ENCODE assay signal across 10 cellular contexts in the genomic region with DNA sequence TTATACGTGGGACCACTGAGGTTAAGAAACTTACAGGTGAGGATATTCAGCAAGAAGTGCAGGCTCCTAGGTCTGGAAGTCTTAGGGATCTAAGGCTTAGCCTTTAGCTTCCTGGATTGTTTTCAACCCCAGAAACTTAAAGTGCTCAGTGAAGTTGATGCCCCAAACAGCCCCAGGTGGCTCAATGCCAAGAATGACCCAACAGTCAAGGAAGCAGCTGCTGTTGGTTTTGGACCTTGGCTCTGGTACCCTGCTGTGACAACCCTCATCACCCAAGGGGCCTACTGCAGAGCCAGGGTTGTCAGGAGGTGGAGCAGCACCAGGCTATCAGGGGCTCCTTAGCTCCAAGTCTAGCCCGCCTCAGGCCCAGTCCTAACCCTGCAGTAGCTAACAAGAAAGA. TPM values are rescaled to one million over a fixed set of nuclear protein-coding genes. Genes with fewer than 3 reads are reported as not detected.
DNase-seq lines count a peak whose midpoint lies in the region; ATAC-seq and TF ChIP-seq lines count a peak whose summit lies in the region.
"Had no signal": no experiment of that assay in that cellular context is flagged by ENCODE, and none has a peak within 500 bp of the region (broad histone marks: within the 10 kb centered on the region; RNA-seq: fewer than 3 reads in every experiment).

No MANE protein-coding gene starts in this region.

- peak overlapping the region; percentile 74 for H3K27ac Mint-ChIP-seq in activated naive CD4-positive, alpha-beta T cell treated with anti-CD3 and anti-CD28 coated beads, Interleukin-2, amount 10 ng/mL, durations not matched to agents 7 days and 5 days
- peak overlapping the region; percentile 95 for H3K27ac Mint-ChIP-seq in activated T-helper 17 cell treated with anti-CD3 and anti-CD28 coated beads, Interleukin-2, amount 50 U/mL, for 72 hours
- peak overlapping the region; percentile 79 for H3K27ac Mint-ChIP-seq in stimulated activated memory B cell treated with anti-CD40 and anti-IgM and Interleukin-4, amounts not matched to agents 10 μg/mL and 1 μg/mL and 100 μg/mL, for 72 hours

- H3K36me3 Mint-ChIP-seq in activated naive CD4-positive, alpha-beta T cell treated with anti-CD3 and anti-CD28 coated beads, Interleukin-2, amount 10 ng/mL, durations not matched to agents 7 days and 5 days: peaks cover 15% of the 10 kb centered on the region
- peaks cover 100% of the 10 kb centered on the region for H3K36me3 Mint-ChIP-seq in activated T-helper 17 cell treated with anti-CD3 and anti-CD28 coated beads, Interleukin-2, amount 50 U/mL, for 72 hours (ENCODE audit: low read depth)
- H3K36me3 Mint-ChIP-seq in stimulated activated memory B cell treated with anti-CD40 and anti-IgM and Interleukin-4, amounts not matched to agents 10 μg/mL and 1 μg/mL and 100 μg/mL, for 72 hours: peaks cover 23% of the 10 kb centered on the region

- TF ChIP-seq CTCF in vagina (IDR thresholded peaks at IDR 0.05) (no peak), ovary (IDR thresholded peaks at IDR 0.05) (no peak)

- H3K4me3 Mint-ChIP-seq in activated naive CD4-positive, alpha-beta T cell treated with anti-CD3 and anti-CD28 coated beads, Interleukin-2, amount 10 ng/mL, durations not matched to agents 7 days and 5 days: no peak overlapping the region
- peak overlapping the region; percentile 84 for H3K4me3 Mint-ChIP-seq in activated T-helper 17 cell treated with anti-CD3 and anti-CD28 coated beads, Interleukin-2, amount 50 U/mL, for 72 hours
- no peak overlapping the region for H3K4me3 Mint-ChIP-seq in stimulated activated memory B cell treated with anti-CD40 and anti-IgM and Interleukin-4, amounts not matched to agents 10 μg/mL and 1 μg/mL and 100 μg/mL, for 72 hours

- peaks cover 25% of the 10 kb centered on the region for H3K4me1 ChIP-seq in vagina
- peaks cover 3% of the 10 kb centered on the region for H3K4me1 ChIP-seq in ovary (ENCODE audit: insufficient read depth)
- H3K4me1 ChIP-seq: BE2C had no signal

- no peak overlapping the region for H3K27ac ChIP-seq in vagina
- H3K27ac ChIP-seq in ovary: no peak overlapping the region

- TF ChIP-seq EP300 in ovary (IDR thresholded peaks at IDR 0.05): no peak

- CTCF ChIA-PET in activated naive CD4-positive, alpha-beta T cell treated with anti-CD3 and anti-CD28 coated beads, Interleukin-2, amount 10 ng/mL, durations not matched to agents 7 days and 5 days (lab: Charles Lee): interaction anchor here (1.2 to 2.4 kb wide), 6 partner anchors 9 to 95 kb away, joined by 4 to 10 read pairs (median 6); a partner anchor contains a TSS

- intact Hi-C loops in vagina (cut with DNase I): no loop called here
- intact Hi-C loops in ovary (cut with DNase I): no loop called here

- WGBS in ovary, 3 donors: 85 to 95% (median 93%) methylated on average over 2 of the region's 2 CpGs

- H3K4me3 ChIP-seq in vagina: no peak overlapping the region
- H3K4me3 ChIP-seq in ovary: no peak overlapping the region

- H3K9me3 ChIP-seq in vagina: no peaks in the 10 kb centered on the region
- no peaks in the 10 kb centered on the region for H3K9me3 ChIP-seq in ovary
- H3K9me3 ChIP-seq: BE2C had no signal

- peak; percentile 21 for ATAC-seq in HG02938 (IDR thresholded peaks at IDR 0.05; ENCODE audit: unreplicated experiment)
- ATAC-seq in activated T-helper 17 cell treated with anti-CD3 and anti-CD28 coated beads, Interleukin-2, amount 50 U/mL, for 72 hours (replicated peaks): peak; percentile 13
- ATAC-seq in stimulated activated memory B cell treated with anti-CD40 and anti-IgM and Interleukin-4, amounts not matched to agents 10 μg/mL and 1 μg/mL and 100 μg/mL, for 72 hours: peak; percentile 24
- no peak for ATAC-seq in activated CD4-positive, CD25-positive, alpha-beta regulatory T cell treated with anti-CD3 and anti-CD28 coated beads, Interleukin-2, amount 50 U/mL, for 24 hours

- no peak for TF ChIP-seq POLR2A in vagina (IDR thresholded peaks at IDR 0.05)
- TF ChIP-seq POLR2A in ovary (IDR thresholded peaks at IDR 0.05): no peak

- H3K27me3 Mint-ChIP-seq in activated naive CD4-positive, alpha-beta T cell treated with anti-CD3 and anti-CD28 coated beads, Interleukin-2, amount 10 ng/mL, durations not matched to agents 7 days and 5 days: no peaks in the 10 kb centered on the region
- no peaks in the 10 kb centered on the region for H3K27me3 Mint-ChIP-seq in activated T-helper 17 cell treated with anti-CD3 and anti-CD28 coated beads, Interleukin-2, amount 50 U/mL, for 72 hours
- H3K27me3 Mint-ChIP-seq in stimulated activated memory B cell treated with anti-CD40 and anti-IgM and Interleukin-4, amounts not matched to agents 10 μg/mL and 1 μg/mL and 100 μg/mL, for 72 hours: no peaks in the 10 kb centered on the region

- H3K36me3 ChIP-seq in vagina (no peaks in the 10 kb centered on the region), ovary (no peaks in the 10 kb centered on the region)
- H3K36me3 ChIP-seq: BE2C had no signal

- no peaks in the 10 kb centered on the region for H3K9me3 Mint-ChIP-seq in activated naive CD4-positive, alpha-beta T cell treated with anti-CD3 and anti-CD28 coated beads, Interleukin-2, amount 10 ng/mL, durations not matched to agents 7 days and 5 days
- no peaks in the 10 kb centered on the region for H3K9me3 Mint-ChIP-seq in activated T-helper 17 cell treated with anti-CD3 and anti-CD28 coated beads, Interleukin-2, amount 50 U/mL, for 72 hours
- H3K9me3 Mint-ChIP-seq in stimulated activated memory B cell treated with anti-CD40 and anti-IgM and Interleukin-4, amounts not matched to agents 10 μg/mL and 1 μg/mL and 100 μg/mL, for 72 hours: no peaks in the 10 kb centered on the region

- no peak for DNase-seq in activated naive CD4-positive, alpha-beta T cell treated with anti-CD3 and anti-CD28 coated beads, Interleukin-2, amount 10 ng/mL, durations not matched to agents 7 days and 5 days
- DNase-seq in activated naive CD4-positive, alpha-beta T cell treated with anti-CD3 and anti-CD28 coated beads, Interleukin-2, amount 50 U/mL, for 16 hours: no peak
- DNase-seq in vagina (ENCODE audit: extremely low spot score in 2 of 2) (no peak), ovary (no peak)
- DNase-seq: BE2C, caudate nucleus had no signal

- H3K27me3 ChIP-seq in vagina: no peaks in the 10 kb centered on the region
- no peaks in the 10 kb centered on the region for H3K27me3 ChIP-seq in ovary
- H3K27me3 ChIP-seq: BE2C had no signal

- peaks cover 42% of the 10 kb centered on the region for H3K4me1 Mint-ChIP-seq in activated naive CD4-positive, alpha-beta T cell treated with anti-CD3 and anti-CD28 coated beads, Interleukin-2, amount 10 ng/mL, durations not matched to agents 7 days and 5 days
- H3K4me1 Mint-ChIP-seq in activated T-helper 17 cell treated with anti-CD3 and anti-CD28 coated beads, Interleukin-2, amount 50 U/mL, for 72 hours: peaks cover 57% of the 10 kb centered on the region
- peaks cover 69% of the 10 kb centered on the region for H3K4me1 Mint-ChIP-seq in stimulated activated memory B cell treated with anti-CD40 and anti-IgM and Interleukin-4, amounts not matched to agents 10 μg/mL and 1 μg/mL and 100 μg/mL, for 72 hours

RNA-seq across cellular contexts. Expression of a gene that starts 36.8 kb away (rescaled TPM):
- 100 to 1,000 TPM in 1 of 2 donors, 10 to 100 TPM in 1; 70.9 to 182 TPM for total RNA-seq in activated T-helper 17 cell treated with anti-CD3 and anti-CD28 coated beads, Interleukin-2, amount 50 U/mL, for 72 hours
- total RNA-seq in vagina (23.6 TPM), ovary (1 to 10 TPM in 5 of 7 donors, under 1 TPM in 2; 0.71 to 2.7 (median 1.1) TPM)
- polyA plus RNA-seq in ovary: 1 to 10 TPM in 1 of 2 donors, under 1 TPM in 1; 0.31 to 1.1 TPM

RNA-seq across cellular contexts. Expression of a gene that starts 48.3 kb away (rescaled TPM):
- 100 to 1,000 TPM; 163 to 471 TPM for total RNA-seq in activated T-helper 17 cell treated with anti-CD3 and anti-CD28 coated beads, Interleukin-2, amount 50 U/mL, for 72 hours
- 67.0 TPM for total RNA-seq in vagina
- 100 to 1,000 TPM in 5 of 7 donors, 10 to 100 TPM in 2; 47.2 to 151 (median 103) TPM for total RNA-seq in ovary
- polyA plus RNA-seq in ovary: 10 to 100 TPM; 40.1 to 79.4 TPM

Comparison
In these comparisons a context has a peak if more than half of its experiments do, and no peak if none do; other contexts are left out.
1. ATAC-seq: peak in HG02938 (single experiment), activated T-helper 17 cell treated with anti-CD3 and anti-CD28 coated beads, Interleukin-2, amount 50 U/mL, for 72 hours (single experiment) and stimulated activated memory B cell treated with anti-CD40 and anti-IgM and Interleukin-4, amounts not matched to agents 10 μg/mL and 1 μg/mL and 100 μg/mL, for 72 hours (single experiment); none in activated CD4-positive, CD25-positive, alpha-beta regulatory T cell treated with anti-CD3 and anti-CD28 coated beads, Interleukin-2, amount 50 U/mL, for 24 hours (0 of 2).
2. Peak in every context shown above with its lines, with median percentiles within 50 percentile points of each other: H3K27ac Mint-ChIP-seq.